In the genomic region with DNA sequence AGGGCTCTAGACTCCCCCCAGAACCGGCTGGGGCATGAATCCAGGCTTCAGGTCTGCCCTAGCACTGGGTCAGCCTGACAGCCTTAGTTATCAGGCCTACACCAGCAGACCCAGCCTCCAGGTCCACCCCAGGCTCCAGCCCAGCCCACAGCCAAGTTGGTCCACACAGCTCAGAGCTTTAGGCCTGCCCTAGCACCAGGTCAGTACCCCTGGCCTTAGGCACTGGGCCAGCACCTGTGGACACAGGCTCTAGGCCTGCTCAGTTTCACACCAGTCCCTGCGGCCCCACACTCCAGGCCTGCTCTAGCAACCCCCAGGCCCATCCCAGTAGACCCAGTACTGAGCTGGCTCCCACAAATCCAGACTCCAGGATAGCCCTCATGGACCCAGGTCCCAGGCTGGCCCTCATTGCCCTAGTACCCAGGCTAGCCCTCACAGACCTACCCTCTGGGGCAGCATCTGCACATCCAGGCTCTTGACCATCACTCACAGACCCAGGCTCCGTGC, we compare ENCODE assay signal across 16 cellular contexts. TPM values are rescaled to one million over a fixed set of nuclear protein-coding genes. Genes with fewer than 3 reads are reported as not detected.
A peak's percentile ranks its signal among the peaks of the same experiment; 100 is the strongest.
DNase-seq lines count a peak whose midpoint lies in the region; ATAC-seq, FAIRE-seq and TF ChIP-seq lines count a peak whose summit lies in the region.
"Had no signal": no experiment of that assay in that cellular context is flagged by ENCODE, and none has a peak within 500 bp of the region (broad histone marks: within the 10 kb centered on the region; RNA-seq: fewer than 3 reads in every experiment).

No MANE protein-coding gene starts in this region.

- no peak overlapping the region for H3K27ac ChIP-seq in HepG2 (ENCODE audit: extremely low read length, insufficient read depth, low read length)
- H3K27ac ChIP-seq in trophoblast cell (ENCODE audit: low read depth, low read length) = no peak overlapping the region
- H3K27ac ChIP-seq in colonic mucosa = no peak overlapping the region
- H3K27ac ChIP-seq: BLaER1 had no signal

- peaks cover 8% of the 10 kb centered on the region for H3K79me1 ChIP-seq in trophoblast cell (ENCODE audit: low read length)

- H3K9ac ChIP-seq in HepG2 (ENCODE audit: insufficient read depth, low read depth, low read length) (no peak overlapping the region), trophoblast cell (ENCODE audit: low read length) (no peak overlapping the region), colonic mucosa (ENCODE audit: low read depth in 2 of 2, low read length in 2 of 2) (no peak overlapping the region)
- H3K9ac ChIP-seq: BLaER1 had no signal

- H3K79me2 ChIP-seq in HepG2 (ENCODE audit: insufficient read depth, low read length) = peaks cover 5% of the 10 kb centered on the region
- H3K79me2 ChIP-seq in trophoblast cell (ENCODE audit: control insufficient read depth, insufficient read depth, low read length, poor library complexity) = peaks cover 2% of the 10 kb centered on the region

- no peak for ATAC-seq in stimulated activated naive CD8-positive, alpha-beta T cell treated with anti-CD3 and anti-CD28 coated beads, Interleukin-15, amount 100 ng/mL, for 72 hours
- no peak for ATAC-seq in stimulated activated naive CD8-positive, alpha-beta T cell treated with anti-CD3 and anti-CD28 coated beads, Interleukin-15, Interleukin-2, amounts not matched to agents 100 U/mL and 50 U/mL, for 24 hours
- ATAC-seq in HepG2 (peak; percentile 48), HG03025 (IDR thresholded peaks at IDR 0.05; ENCODE audit: low FRiP score, unreplicated experiment) (no peak)
- ATAC-seq: GM12878 had no signal

- H3K4me3 Mint-ChIP-seq in stimulated activated naive CD8-positive, alpha-beta T cell treated with anti-CD3 and anti-CD28 coated beads, Interleukin-15, amount 100 ng/mL, for 72 hours = no peak overlapping the region
- H3K4me3 Mint-ChIP-seq: CD4-positive, CD25-positive, alpha-beta regulatory T cell had no signal

- peak overlapping the region; percentile 10 for H3K18ac ChIP-seq in trophoblast cell (ENCODE audit: low read length)

- peaks cover 13% of the 10 kb centered on the region for H3K4me1 ChIP-seq in HepG2 (ENCODE audit: insufficient read depth, low read length)
- peaks cover 6 to 13% of the 10 kb centered on the region in 2 experiments for H3K4me1 ChIP-seq in trophoblast cell (ENCODE audit: control insufficient read depth in 1 of 2, insufficient read depth in 2 of 2, low read length in 2 of 2)
- H3K4me1 ChIP-seq in colonic mucosa = no peaks in the 10 kb centered on the region

- TF ChIP-seq CTCF in HepG2 (CRISPR knock-in tag; IDR thresholded peaks at IDR 0.05) (no peak), colonic mucosa (IDR thresholded peaks at IDR 0.05) (no peak)

- DNase-seq in stimulated activated naive CD8-positive, alpha-beta T cell treated with anti-CD3 and anti-CD28 coated beads, Interleukin-15, amount 100 ng/mL, for 72 hours = no peak
- DNase-seq in stimulated activated naive CD8-positive, alpha-beta T cell treated with anti-CD3 and anti-CD28 coated beads, Interleukin-15, Interleukin-2, amounts not matched to agents 100 U/mL and 50 U/mL, for 24 hours = no peak
- no peak for DNase-seq in HepG2 (ENCODE audit: low spot score)
- no peak for DNase-seq in trophoblast cell
- no peak for DNase-seq in colonic mucosa
- no peak for DNase-seq in DMS153 (lab: John Stamatoyannopoulos, UW)
- DNase-seq: 8988T; AML-193; CD4-positive, CD25-positive, alpha-beta regulatory T cell; DMS 273 treated with DMSO at 0.1 percent for 48 hours; DMS79 had no signal

- no peaks in the 10 kb centered on the region for H4K20me1 ChIP-seq in HepG2 (ENCODE audit: insufficient read depth, low read length)

- peaks cover 10 to 11% of the 10 kb centered on the region in 2 donors for H3K9me3 Mint-ChIP-seq in stimulated activated naive CD8-positive, alpha-beta T cell treated with anti-CD3 and anti-CD28 coated beads, Interleukin-15, amount 100 ng/mL, for 72 hours

- H3K9me3 ChIP-seq in HepG2 (ENCODE audit: low read length) = peaks cover 10% of the 10 kb centered on the region
- peaks cover 3% of the 10 kb centered on the region for H3K9me3 ChIP-seq in trophoblast cell (ENCODE audit: insufficient read depth, low read depth, low read length)
- no peaks in the 10 kb centered on the region for H3K9me3 ChIP-seq in colonic mucosa

- 100% methylated on average over 1 of the region's 3 CpGs for WGBS in HepG2 (ENCODE audit: low lambda C conversion rate)
- WGBS in trophoblast cell (ENCODE audit: extremely low coverage, insufficient coverage, insufficient read length) = no CpG with 5 or more reads among the region's 3 CpGs

- H4K12ac ChIP-seq in trophoblast cell (ENCODE audit: low read depth, low read length) = no peak overlapping the region

- in situ Hi-C loops in HepG2 (cut with HindIII; ENCODE audit: extremely low pct_ligation_motif_present, low pct_unique_long_range_greater_than_20kb) = no loop called here

- H4K91ac ChIP-seq in trophoblast cell (ENCODE audit: low read depth, low read length) = no peak overlapping the region

- H3K36me3 ChIP-seq in HepG2 (replicated peaks in 1 of 2; ENCODE audit: control insufficient read depth in 1 of 2, insufficient read depth in 2 of 2, low read length in 2 of 2) (peaks cover 0 to 18% of the 10 kb centered on the region in 2 experiments; a peak in 2 of 5 replicates), trophoblast cell (ENCODE audit: control insufficient read depth in 1 of 2, insufficient read depth in 2 of 2, low read length in 2 of 2) (no peaks in the 10 kb centered on the region), colonic mucosa (no peaks in the 10 kb centered on the region)

- H2BK12ac ChIP-seq in trophoblast cell (ENCODE audit: low read length) = no peak overlapping the region

- no TSS peak for BruUV-seq in HepG2 (replicated peaks; lab: Mats Ljungman, UMichigan)

- FAIRE-seq in HepG2 (lab: Jason Lieb, UNC) = no peak
- FAIRE-seq: GM12878, GM18507, H54 had no signal

- TF ChIP-seq EP300 in HepG2 (IDR thresholded peaks at IDR 0.05; ENCODE audit: low read depth in 2 of 2, low read length in 2 of 2) = no peak
- TF ChIP-seq EP300 in HepG2 (CRISPR knock-in tag; IDR thresholded peaks at IDR 0.05; ENCODE audit: borderline replicate concordance) = no peak

- H3K4me1 Mint-ChIP-seq in stimulated activated naive CD8-positive, alpha-beta T cell treated with anti-CD3 and anti-CD28 coated beads, Interleukin-15, amount 100 ng/mL, for 72 hours = no peaks in the 10 kb centered on the region

- no peak overlapping the region for H3K23ac ChIP-seq in trophoblast cell (ENCODE audit: low read length)

- H3K4me3 ChIP-seq in HepG2 (replicated peaks in 1 of 3; ENCODE audit: insufficient read depth in 1 of 3, low read depth in 2 of 3, low read length in 3 of 3) = no peak overlapping the region
- no peak overlapping the region for H3K4me3 ChIP-seq in trophoblast cell (ENCODE audit: low read depth, low read length)
- no peak overlapping the region for H3K4me3 ChIP-seq in colonic mucosa
- H3K4me3 ChIP-seq: BLaER1, GM12878 had no signal

- H2BK5ac ChIP-seq in trophoblast cell (ENCODE audit: low read depth, low read length, poor library complexity) = no peak overlapping the region

- H2AK5ac ChIP-seq in trophoblast cell (ENCODE audit: low read length) = no peak overlapping the region

- no peak overlapping the region for H3K4me2 ChIP-seq in HepG2 (ENCODE audit: low read depth, low read length)
- H3K4me2 ChIP-seq in trophoblast cell (ENCODE audit: low read length) = no peak overlapping the region
- H3K4me2 ChIP-seq: BLaER1 had no signal

- TF ChIP-seq POLR2A in HepG2 (IDR thresholded peaks at IDR 0.05; ENCODE audit: insufficient read depth in 1 of 2, low read depth in 2 of 2, low read length in 2 of 2) = no peak

- peak overlapping the region; percentile 77 for H3K4ac ChIP-seq in trophoblast cell (ENCODE audit: low read depth, low read length)

- H3K27me3 ChIP-seq in HepG2 (ENCODE audit: control insufficient read depth in 1 of 2, insufficient read depth in 2 of 2, low read length in 2 of 2) = no peaks in the 10 kb centered on the region
- H3K27me3 ChIP-seq in trophoblast cell (ENCODE audit: insufficient read depth, low read length) = no peaks in the 10 kb centered on the region
- H3K27me3 ChIP-seq in colonic mucosa = no peaks in the 10 kb centered on the region
- H3K27me3 ChIP-seq: BLaER1 had no signal

- H3K27ac Mint-ChIP-seq in stimulated activated naive CD8-positive, alpha-beta T cell treated with anti-CD3 and anti-CD28 coated beads, Interleukin-15, amount 100 ng/mL, for 72 hours = peak overlapping the region; percentile 27 to 79
- H3K27ac Mint-ChIP-seq: CD4-positive, CD25-positive, alpha-beta regulatory T cell had no signal

- intact Hi-C loops in HepG2 (cut with micrococcal nuclease; ENCODE audit: unreplicated experiment) (no loop called here), colonic mucosa (cut with DNase I) (no loop called here)

- no peak overlapping the region for H2AFZ ChIP-seq in HepG2 (ENCODE audit: low read length)
- no peak overlapping the region for H2AFZ ChIP-seq in trophoblast cell (ENCODE audit: insufficient read depth, low read length, poor library complexity)

- H4K8ac ChIP-seq in trophoblast cell (ENCODE audit: low read depth, low read length) = no peak overlapping the region

- H3K27me3 Mint-ChIP-seq in stimulated activated naive CD8-positive, alpha-beta T cell treated with anti-CD3 and anti-CD28 coated beads, Interleukin-15, amount 100 ng/mL, for 72 hours = no peaks in the 10 kb centered on the region
- H3K27me3 Mint-ChIP-seq: CD4-positive, CD25-positive, alpha-beta regulatory T cell had no signal

- POLR2A ChIA-PET in HepG2 (lab: Yijun Ruan, JAX) = no interaction called here

- TF ChIP-seq RAD21 in HepG2 (CRISPR knock-in tag; IDR thresholded peaks at IDR 0.05) = no peak

- CTCF ChIA-PET in HepG2 (lab: Yijun Ruan, JAX; ENCODE audit: low intra/inter-chr PET ratio, low total read pairs) = no interaction called here

- no peak overlapping the region for H3K14ac ChIP-seq in trophoblast cell (ENCODE audit: low read length)

- no peak overlapping the region for H2BK120ac ChIP-seq in trophoblast cell (ENCODE audit: insufficient read depth, low read length, poor library complexity)

RNA-seq across cellular contexts. Expression of gene CLPB, which starts 52.7 kb away (rescaled TPM):
- total RNA-seq in HepG2 (2016; rRNA removed; fragmentation: Illumina TruSeq; extraction: Trizol) = 22.0 and 29.5 TPM in 2 replicates
- 3.9 and 4.4 TPM in 2 replicates for total RNA-seq in HepG2 (2016; cell fraction: cytosol; rRNA removed; fragmentation: Illumina TruSeq; extraction: Trizol; ENCODE audit: low read depth)
- 20.1 and 28.8 TPM in 2 replicates for total RNA-seq in HepG2 (2016; cell fraction: insoluble cytoplasmic fraction; rRNA removed; fragmentation: Illumina TruSeq; extraction: Trizol)
- 7.9 and 8.5 TPM in 2 replicates for total RNA-seq in HepG2 (2016; cell fraction: membrane; rRNA removed; fragmentation: Illumina TruSeq; extraction: Trizol)
- 24.4 and 27.6 TPM in 2 replicates for total RNA-seq in HepG2 (2016; cell fraction: nucleus; rRNA removed; fragmentation: Illumina TruSeq; extraction: Trizol)
- polyA plus RNA-seq in HepG2 (2011; rRNA removed) = 11.8 and 15.6 TPM in 2 replicates
- polyA plus RNA-seq in HepG2 (2011; cell fraction: cytosol; rRNA removed) = 10.2 and 14.3 TPM in 2 replicates
- 19.1 and 25.1 TPM in 2 replicates for polyA plus RNA-seq in HepG2 (2011; cell fraction: nucleus; rRNA removed)
- 12.8 and 16.8 TPM in 2 replicates for polyA plus RNA-seq in HepG2 (2012)
- polyA plus RNA-seq in HepG2 (2016; cell fraction: cytosol; fragmentation: Illumina TruSeq; extraction: Trizol; ENCODE audit: low read depth) = 3.4 and 4.0 TPM in 2 replicates
- polyA plus RNA-seq in HepG2 (2016; cell fraction: insoluble cytoplasmic fraction; fragmentation: Illumina TruSeq; extraction: Trizol; ENCODE audit: low read depth) = 13.3 and 16.1 TPM in 2 replicates
- polyA plus RNA-seq in HepG2 (2016; cell fraction: membrane; fragmentation: Illumina TruSeq; extraction: Trizol; ENCODE audit: low read depth) = 4.9 and 5.7 TPM in 2 replicates
- polyA plus RNA-seq in HepG2 (2016; cell fraction: nucleus; fragmentation: Illumina TruSeq; extraction: Trizol; ENCODE audit: insufficient read depth, low read depth) = 19.8 and 22.4 TPM in 2 replicates
- 46.3 and 159 TPM in 2 replicates for polyA minus RNA-seq in HepG2 (2011; rRNA and poly(A)+ RNA removed; ENCODE audit: low replicate concordance)
- polyA minus RNA-seq in HepG2 (2011; cell fraction: cytosol; rRNA and poly(A)+ RNA removed) = 15.1 and 19.1 TPM in 2 replicates
- polyA minus RNA-seq in HepG2 (2011; cell fraction: nucleus; rRNA and poly(A)+ RNA removed) = 22.1 and 24.0 TPM in 2 replicates
- polyA plus RNA-seq in trophoblast cell (2013) = 38.1 and 40.0 TPM in 2 replicates
- 10 to 100 TPM; 12.9 to 28.3 TPM for total RNA-seq in colonic mucosa
